ENCODE assay signal across 38 cellular contexts in the genomic region with DNA sequence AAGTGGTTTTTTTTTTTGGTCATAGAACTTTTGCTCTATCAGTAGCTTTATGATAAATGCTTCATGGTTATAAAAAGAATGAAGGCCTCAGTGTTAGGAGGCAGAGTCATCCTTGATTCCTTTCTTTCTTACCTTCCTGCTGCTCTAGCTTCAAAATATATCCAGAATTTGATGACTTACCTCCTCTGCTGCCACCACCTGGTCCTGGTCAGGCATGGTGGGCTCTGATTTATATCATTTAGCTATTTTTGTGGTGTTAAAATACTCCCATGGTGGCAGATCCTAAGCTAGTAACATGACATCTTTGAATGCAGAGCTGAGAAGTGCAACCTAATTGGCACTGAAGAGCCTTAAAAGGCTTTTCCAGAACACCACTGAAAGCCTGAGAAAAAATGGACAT.
"Had no signal": no experiment of that assay in that cellular context is flagged by ENCODE, and none has a peak within 500 bp of the region (broad histone marks: within the 10 kb centered on the region; RNA-seq: fewer than 3 reads in every experiment).

No MANE protein-coding gene starts in this region.

- DNase-seq: activated CD4-positive, alpha-beta T cell treated with anti-CD3 and anti-CD28 coated beads, Interleukin-2, amount 10 ng/mL, durations not matched to agents 24 days and 14 days; activated CD4-positive, alpha-beta T cell treated with anti-CD3 and anti-CD28 coated beads, Interleukin-2, amount 50 U/mL, for 4 hours; activated CD8-positive, alpha-beta T cell treated with anti-CD3 and anti-CD28 coated beads for 36 hours; activated effector memory CD4-positive, alpha-beta T cell treated with anti-CD3 and anti-CD28 coated beads, Interleukin-2, amount 50 U/mL, for 16 hours; activated naive CD4-positive, alpha-beta T cell; activated naive CD4-positive, alpha-beta T cell treated with anti-CD3 and anti-CD28 coated beads, Interleukin-2, amount 50 U/mL, for 16 hours; activated naive CD8-positive, alpha-beta T cell treated with anti-CD3 and anti-CD28 coated beads for 36 hours; activated T-cell treated with anti-CD3 and anti-CD28 coated beads, Interleukin-2, amount 50 U/mL, for 1 hour; activated T-cell treated with anti-CD3 and anti-CD28 coated beads, Interleukin-2, amount 50 U/mL, for 72 hours; amniotic stem cell; aorta; brain microvascular endothelial cell; central memory CD4-positive, alpha-beta T cell; Kasumi-1; KG1; MG63; MV-4-11; NCI-H1092; NCI-H1436 treated with DMSO at 0.1 percent for 48 hours; NCI-H1694 treated with DMSO at 0.1 percent for 48 hours; NCI-H2029; NCI-H2171 treated with DMSO at 0.1 percent for 48 hours; NCI-H2227 treated with DMSO at 0.1 percent for 48 hours; NCI-H446; NCI-H510A treated with DMSO at 0.1 percent for 48 hours; NCI-H526 treated with DMSO at 0.1 percent for 48 hours; NCI-H82; NK-92 treated with Interleukin-12 subunit alpha and Interleukin-12 subunit beta, amount 100 ng/mL, for 24 hours; PC-3; Peyer's patch; RPMI8226; SHP77 treated with DMSO at 0.1 percent for 48 hours; SK-N-SH; T-cell; T1000; WERI-Rb-1 had no signal

- H3K4me2 ChIP-seq: SK-N-SH had no signal

- H3K27me3 ChIP-seq: brain microvascular endothelial cell, MG63, Peyer's patch, SJSA1 had no signal

- H3K27me3 Mint-ChIP-seq: activated CD4-positive, alpha-beta T cell treated with anti-CD3 and anti-CD28 coated beads, Interleukin-2, amount 10 ng/mL, durations not matched to agents 24 days and 14 days; activated CD8-positive, alpha-beta T cell treated with anti-CD3 and anti-CD28 coated beads for 36 hours; activated naive CD8-positive, alpha-beta T cell treated with anti-CD3 and anti-CD28 coated beads for 36 hours; activated T-helper 17 cell treated with anti-CD3 and anti-CD28 coated beads, Interleukin-2, amount 50 U/mL, for 72 hours; T-cell had no signal

- H3K4me3 Mint-ChIP-seq: activated CD4-positive, alpha-beta T cell treated with anti-CD3 and anti-CD28 coated beads, Interleukin-2, amount 10 ng/mL, durations not matched to agents 24 days and 14 days; activated CD8-positive, alpha-beta T cell treated with anti-CD3 and anti-CD28 coated beads for 36 hours; activated naive CD8-positive, alpha-beta T cell treated with anti-CD3 and anti-CD28 coated beads for 36 hours; activated T-cell treated with anti-CD3 and anti-CD28 coated beads, Interleukin-2, amount 50 U/mL, for 72 hours; activated T-helper 17 cell treated with anti-CD3 and anti-CD28 coated beads, Interleukin-2, amount 50 U/mL, for 72 hours; T-cell had no signal

- H3K9me2 ChIP-seq: SK-N-SH had no signal

- ATAC-seq: activated CD8-positive, alpha-beta T cell treated with anti-CD3 and anti-CD28 coated beads for 36 hours; activated T-cell treated with anti-CD3 and anti-CD28 coated beads, Interleukin-2, amount 50 U/mL, for 72 hours; activated T-helper 17 cell treated with anti-CD3 and anti-CD28 coated beads, Interleukin-2, amount 50 U/mL, for 72 hours; PC-3; T-cell had no signal

- H3K27ac Mint-ChIP-seq: activated CD4-positive, alpha-beta T cell treated with anti-CD3 and anti-CD28 coated beads, Interleukin-2, amount 10 ng/mL, durations not matched to agents 24 days and 14 days; activated CD8-positive, alpha-beta T cell treated with anti-CD3 and anti-CD28 coated beads for 36 hours; activated naive CD8-positive, alpha-beta T cell treated with anti-CD3 and anti-CD28 coated beads for 36 hours; activated T-cell treated with anti-CD3 and anti-CD28 coated beads, Interleukin-2, amount 50 U/mL, for 72 hours; activated T-helper 17 cell treated with anti-CD3 and anti-CD28 coated beads, Interleukin-2, amount 50 U/mL, for 72 hours; T-cell had no signal

- H3K9ac ChIP-seq: SK-N-SH had no signal

- H3K4me3 ChIP-seq: MG63, Peyer's patch, SJSA1 had no signal

- H3K27ac ChIP-seq: brain microvascular endothelial cell, Peyer's patch, SJSA1, WERI-Rb-1 had no signal

- H3K36me3 ChIP-seq: brain microvascular endothelial cell, MG63, Peyer's patch, SJSA1, WERI-Rb-1 had no signal

- H3K4me1 Mint-ChIP-seq: activated CD4-positive, alpha-beta T cell treated with anti-CD3 and anti-CD28 coated beads, Interleukin-2, amount 10 ng/mL, durations not matched to agents 24 days and 14 days; activated naive CD8-positive, alpha-beta T cell treated with anti-CD3 and anti-CD28 coated beads for 36 hours; activated T-helper 17 cell treated with anti-CD3 and anti-CD28 coated beads, Interleukin-2, amount 50 U/mL, for 72 hours; T-cell had no signal

- H3K36me3 Mint-ChIP-seq: activated naive CD8-positive, alpha-beta T cell treated with anti-CD3 and anti-CD28 coated beads for 36 hours; T-cell had no signal

- H3K9me3 Mint-ChIP-seq: activated CD4-positive, alpha-beta T cell treated with anti-CD3 and anti-CD28 coated beads, Interleukin-2, amount 10 ng/mL, durations not matched to agents 24 days and 14 days had no signal

- H3K9me3 ChIP-seq: MG63, Peyer's patch, SJSA1, SK-N-SH had no signal

- H3K4me1 ChIP-seq: Peyer's patch, SJSA1 had no signal
